25 cellular contexts compared by ENCODE assay signal in the genomic region with DNA sequence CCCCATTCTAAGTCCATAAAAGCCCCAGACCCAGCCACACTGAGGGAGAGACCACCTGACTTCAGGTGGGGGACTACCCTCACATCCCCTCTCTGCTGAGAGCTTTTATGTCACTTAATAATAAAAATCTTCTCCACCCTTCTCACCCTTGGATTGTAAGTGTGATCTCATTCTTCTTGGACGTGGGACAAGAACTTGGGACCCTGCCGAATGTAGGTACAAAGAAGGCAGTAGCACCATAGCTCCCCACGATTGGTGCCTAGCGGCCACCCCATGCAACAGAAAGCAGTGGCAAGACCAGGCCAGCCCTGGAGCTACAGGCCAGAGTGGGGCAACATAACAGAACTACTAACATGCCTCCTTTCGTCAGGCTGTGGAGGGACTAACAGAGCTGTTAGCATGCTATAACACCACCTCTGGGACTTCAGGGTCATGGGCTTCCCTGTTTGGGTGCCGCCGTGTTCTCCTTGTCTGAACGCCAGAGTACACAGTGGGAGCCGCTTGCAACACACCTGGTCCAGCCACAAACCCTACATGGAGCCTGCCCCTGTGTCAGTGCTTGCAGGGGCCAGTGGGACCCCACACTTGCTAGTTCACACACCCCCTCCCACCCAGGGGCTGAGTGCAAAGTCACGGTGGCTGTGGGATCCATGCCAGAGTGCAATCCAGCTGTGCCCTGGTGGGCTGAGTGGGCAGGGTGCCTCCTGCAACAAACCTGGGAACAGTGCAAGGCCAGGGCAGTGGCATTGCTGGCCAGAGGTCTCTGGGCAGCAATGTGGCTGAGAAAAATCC. TPM values are rescaled to one million over a fixed set of nuclear protein-coding genes. Genes with fewer than 3 reads are reported as not detected.
"Had no signal": no experiment of that assay in that cellular context is flagged by ENCODE, and none has a peak within 500 bp of the region (broad histone marks: within the 10 kb centered on the region; RNA-seq: fewer than 3 reads in every experiment).

No MANE protein-coding gene starts in this region.

- FAIRE-seq: colon, keratinocyte had no signal

- ATAC-seq: gastroesophageal sphincter; left ventricle myocardium superior; mucosa of descending colon; naive thymus-derived CD8-positive, alpha-beta T cell; sciatic nerve; stimulated activated memory B cell treated with anti-CD40 and anti-IgM and Interleukin-4, amounts not matched to agents 10 μg/mL and 1 μg/mL and 100 μg/mL, for 72 hours had no signal

- H3K79me2 ChIP-seq: parathyroid adenoma had no signal

- H3K4me3 Mint-ChIP-seq: dendritic cell treated with granulocyte-macrophage colony-stimulating factor and Interleukin-4, amounts not matched to agents 40 ng/mL and 50 ng/mL, for 4 days; immature natural killer cell; naive thymus-derived CD8-positive, alpha-beta T cell; neural progenitor cell; stimulated activated memory B cell treated with anti-CD40 and anti-IgM and Interleukin-4, amounts not matched to agents 10 μg/mL and 1 μg/mL and 100 μg/mL, for 72 hours; stimulated activated naive CD8-positive, alpha-beta T cell treated with anti-CD3 and anti-CD28 coated beads, Interleukin-15, Interleukin-2, amounts not matched to agents 100 ng/mL and 50 ng/mL, for 24 hours had no signal

- H3K4me1 ChIP-seq: parathyroid adenoma, prostate gland, uterus had no signal

- H3K36me3 Mint-ChIP-seq: immature natural killer cell, neural progenitor cell had no signal

- H3K4me3 ChIP-seq: esophagus squamous epithelium, gastroesophageal sphincter, mucosa of descending colon, neural progenitor cell, prostate gland, spleen, tibial artery, upper lobe of left lung, uterus had no signal

- H2AFZ ChIP-seq: neural progenitor cell, parathyroid adenoma had no signal

- H3K4me2 ChIP-seq: neural progenitor cell had no signal

- H3K36me3 ChIP-seq: esophagus squamous epithelium, gastroesophageal sphincter, neural progenitor cell, prostate gland, spleen, tibial artery, upper lobe of left lung, uterus had no signal

- H3K9me3 Mint-ChIP-seq: immature natural killer cell, neural progenitor cell had no signal

- H3K27ac Mint-ChIP-seq: dendritic cell treated with granulocyte-macrophage colony-stimulating factor and Interleukin-4, amounts not matched to agents 40 ng/mL and 50 ng/mL, for 4 days; immature natural killer cell; naive thymus-derived CD8-positive, alpha-beta T cell; neural progenitor cell; stimulated activated memory B cell treated with anti-CD40 and anti-IgM and Interleukin-4, amounts not matched to agents 10 μg/mL and 1 μg/mL and 100 μg/mL, for 72 hours; stimulated activated naive CD8-positive, alpha-beta T cell treated with anti-CD3 and anti-CD28 coated beads, Interleukin-15, Interleukin-2, amounts not matched to agents 100 ng/mL and 50 ng/mL, for 24 hours had no signal

- DNase-seq: esophagus squamous epithelium; foreskin fibroblast; immature natural killer cell; left ventricle myocardium superior; mucosa of descending colon; naive thymus-derived CD8-positive, alpha-beta T cell; occipital lobe; retina; spleen; stimulated activated CD4-positive, alpha-beta T cell treated with anti-CD3 and anti-CD28 coated beads, Interleukin-15, amount 100 ng/mL, for 24 hours; stimulated activated CD4-positive, alpha-beta T cell treated with anti-CD3 and anti-CD28 coated beads, Interleukin-1b, Interleukin-23, amount 100 ng/mL, for 48 hours; stimulated activated CD4-positive, alpha-beta T cell treated with anti-CD3 and anti-CD28 coated beads, Interleukin-4, amount 100 ng/mL, for 24 hours; tibial artery; upper lobe of left lung; uterus had no signal

- H3K27me3 ChIP-seq: neural progenitor cell, upper lobe of left lung, uterus had no signal

- H3K27ac ChIP-seq: esophagus squamous epithelium, gastroesophageal sphincter, neural progenitor cell, parathyroid adenoma, prostate gland, spleen, tibial artery, upper lobe of left lung, uterus had no signal

- H3K9ac ChIP-seq: neural progenitor cell, parathyroid adenoma had no signal

- H3K9me3 ChIP-seq: esophagus squamous epithelium, mucosa of descending colon, prostate gland, uterus had no signal

RNA-seq across cellular contexts. Expression of gene FBXO17, which starts 5.2 kb away (rescaled TPM):
- total RNA-seq: naive thymus-derived CD8-positive, alpha-beta T cell had no signal
- polyA plus RNA-seq: immature natural killer cell; naive thymus-derived CD8-positive, alpha-beta T cell had no signal

RNA-seq across cellular contexts. Expression of gene FBXO27, which starts 51.6 kb away (rescaled TPM):
- total RNA-seq: naive thymus-derived CD8-positive, alpha-beta T cell had no signal
